Comparison of ENCODE assay signal across 30 cellular contexts in the genomic region with DNA sequence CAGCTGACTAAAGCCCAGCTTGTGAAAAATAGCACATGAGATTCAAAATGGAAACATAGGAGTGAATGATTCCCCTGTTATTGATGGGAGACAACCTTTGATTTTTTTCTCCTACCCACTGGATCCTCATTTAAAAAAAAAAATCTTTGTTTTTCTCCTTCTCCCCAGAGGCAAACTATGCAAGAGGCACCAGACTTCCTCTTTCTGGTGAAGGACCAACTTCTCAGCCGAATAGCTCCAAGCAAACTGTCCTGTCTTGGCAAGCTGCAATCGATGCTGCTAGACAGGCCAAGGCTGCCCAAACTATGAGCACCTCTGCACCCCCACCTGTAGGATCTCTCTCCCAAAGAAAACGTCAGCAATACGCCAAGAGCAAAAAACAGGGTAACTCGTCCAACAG. TPM values are rescaled to one million over a fixed set of nuclear protein-coding genes. Genes with fewer than 3 reads are reported as not detected.
DNase-seq lines count a peak whose midpoint lies in the region; ATAC-seq and TF ChIP-seq lines count a peak whose summit lies in the region.
"Had no signal": no experiment of that assay in that cellular context is flagged by ENCODE, and none has a peak within 500 bp of the region (broad histone marks: within the 10 kb centered on the region; RNA-seq: fewer than 3 reads in every experiment).

No MANE protein-coding gene starts in this region.

- no peaks in the 10 kb centered on the region for H3K27me3 ChIP-seq in dorsolateral prefrontal cortex
- H3K27me3 ChIP-seq in testis: no peaks in the 10 kb centered on the region
- H3K27me3 ChIP-seq: pancreas, SJCRH30 had no signal

- H3K4me3 Mint-ChIP-seq in T-helper 17 cell: no peak overlapping the region
- H3K4me3 Mint-ChIP-seq: activated naive CD4-positive, alpha-beta T cell treated with anti-CD3 and anti-CD28 coated beads for 36 hours; activated T-helper 1 cell treated with anti-CD3 and anti-CD28 coated beads, Interleukin-12 subunit alpha, Interleukin-12 subunit beta, Interleukin-2, Interleukin-4 antibody, amounts not matched to agents 30 ng/mL and 10 ng/mL and 1 ng/mL, durations not matched to agents 14 hours and 24 hours and 36 hours; memory B cell; stimulated activated naive B cell treated with anti-CD40 and anti-IgM and Interleukin-4, amounts not matched to agents 10 μg/mL and 1 μg/mL and 100 μg/mL, for 72 hours had no signal

- 53 to 59% methylated on average over 5 of the region's 5 CpGs for WGBS in testis, 2 donors

- H3K36me3 Mint-ChIP-seq in T-helper 17 cell (ENCODE audit: low read depth): peaks cover 8% of the 10 kb centered on the region
- H3K36me3 Mint-ChIP-seq: CD14-positive monocyte; IgD-negative memory B cell; memory B cell; stimulated activated naive B cell treated with anti-CD40 and anti-IgM and Interleukin-4, amounts not matched to agents 10 μg/mL and 1 μg/mL and 100 μg/mL, for 72 hours had no signal

- peak; percentile 5 for DNase-seq in GDM1 (lab: John Stamatoyannopoulos, UW)
- peak; percentile 8 for DNase-seq in OCI-M1 (lab: John Stamatoyannopoulos, UW)
- DNase-seq in dorsolateral prefrontal cortex: no peak
- DNase-seq in testis: no peak
- DNase-seq in T-helper 17 cell: no peak
- DNase-seq in activated naive CD4-positive, alpha-beta T cell treated with anti-CD3 and anti-CD28 coated beads, Interleukin-2, amount 50 U/mL, for 16 hours: no peak
- no peak for DNase-seq in DMS79 (lab: John Stamatoyannopoulos, UW)
- DNase-seq: activated CD4-positive, alpha-beta T cell treated with anti-CD3 and anti-CD28 coated beads, Interleukin-2, amount 50 U/mL, for 4 hours; activated naive CD4-positive, alpha-beta T cell treated with anti-CD3 and anti-CD28 coated beads for 36 hours; brain microvascular endothelial cell; DND-41; hippocampal formation; left cardiac atrium; NCI-H1417; NCI-H2029 treated with DMSO at 0.1 percent for 48 hours; NCI-H524; nephron progenitor cell; pancreas; SJCRH30; stimulated activated naive B cell treated with anti-CD40 and anti-IgM and Interleukin-4, amounts not matched to agents 10 μg/mL and 1 μg/mL and 100 μg/mL, for 72 hours; T-helper 1 cell had no signal

- peaks cover 69% of the 10 kb centered on the region for H3K27me3 Mint-ChIP-seq in T-helper 17 cell

- no peak for TF ChIP-seq POLR2A in testis (IDR thresholded peaks at IDR 0.05)

- no peak for ATAC-seq in T-helper 17 cell
- no peak for ATAC-seq in SK-N-SH treated with all-trans-retinoic acid at 6 μM for 48 hours
- ATAC-seq: gastroesophageal sphincter; GM23338; left cardiac atrium; pancreas; stimulated activated naive B cell treated with anti-CD40 and anti-IgM and Interleukin-4, amounts not matched to agents 10 μg/mL and 1 μg/mL and 100 μg/mL, for 72 hours had no signal

- intact Hi-C loops in dorsolateral prefrontal cortex (cut with DNase I): loop anchor here (5.0 to 10.0 kb wide), 4 partner anchors 150 to 388 kb away; a partner anchor contains a TSS
- intact Hi-C loops in testis (cut with DNase I; ENCODE audit: low total_unique reads): no loop called here

- peaks cover 36% of the 10 kb centered on the region for H3K4me1 ChIP-seq in testis
- H3K4me1 ChIP-seq: SJCRH30 had no signal

- H3K4me1 Mint-ChIP-seq in T-helper 17 cell: peaks cover 12% of the 10 kb centered on the region

- H3K9me3 ChIP-seq in testis: no peaks in the 10 kb centered on the region
- no peaks in the 10 kb centered on the region for H3K9me3 ChIP-seq in T-helper 17 cell (ENCODE audit: control insufficient read depth, low read length, poor library complexity, severe bottlenecking)
- H3K9me3 ChIP-seq: gastroesophageal sphincter, pancreas, SJCRH30 had no signal

- no peaks in the 10 kb centered on the region for H3K36me3 ChIP-seq in testis (ENCODE audit: low read depth, missing control alignments)
- H3K36me3 ChIP-seq: brain microvascular endothelial cell, gastroesophageal sphincter, pancreas, SJCRH30 had no signal

- TF ChIP-seq CTCF in dorsolateral prefrontal cortex (IDR thresholded peaks at IDR 0.05 in 54 of 56, conservative IDR thresholded peaks at IDR 0.05 in 2 of 56; ENCODE audit: low read depth in 1 of 56, partially characterized antibody in 56 of 56) (no peak), testis (IDR thresholded peaks at IDR 0.05) (no peak)

- H3K27ac ChIP-seq in dorsolateral prefrontal cortex: peak overlapping the region in 20 of 59 donors; percentile 9 to 90 (median 60)
- H3K27ac ChIP-seq in testis: peak overlapping the region; percentile 50 to 53
- H3K27ac ChIP-seq: brain microvascular endothelial cell, SJCRH30, skin epidermis had no signal

- H3K27ac Mint-ChIP-seq in T-helper 17 cell: no peak overlapping the region
- H3K27ac Mint-ChIP-seq: activated naive CD4-positive, alpha-beta T cell treated with anti-CD3 and anti-CD28 coated beads for 36 hours; activated T-helper 1 cell treated with anti-CD3 and anti-CD28 coated beads, Interleukin-12 subunit alpha, Interleukin-12 subunit beta, Interleukin-2, Interleukin-4 antibody, amounts not matched to agents 30 ng/mL and 10 ng/mL and 1 ng/mL, durations not matched to agents 14 hours and 24 hours and 36 hours; GM23338; memory B cell; nephron progenitor cell; stimulated activated naive B cell treated with anti-CD40 and anti-IgM and Interleukin-4, amounts not matched to agents 10 μg/mL and 1 μg/mL and 100 μg/mL, for 72 hours had no signal

- H3K4me3 ChIP-seq in dorsolateral prefrontal cortex (peak overlapping the region in 41 of 59 donors; percentile 2 to 81 (median 71)), testis (no peak overlapping the region)
- H3K4me3 ChIP-seq: gastroesophageal sphincter, pancreas, SJCRH30, skin epidermis had no signal

TF ChIP-seq in SK-N-SH treated with all-trans-retinoic acid at 6 μM for 48 hours, 23 proteins besides CTCF, POLR2A, EP300 and RAD21 (continues in another document):
- TF ChIP-seq ZFP3 (CRISPR knock-in tag; IDR thresholded peaks at IDR 0.05): no peak
- no peak for TF ChIP-seq ESRRG (CRISPR knock-in tag; IDR thresholded peaks at IDR 0.05)
- no peak for TF ChIP-seq PPARA (CRISPR knock-in tag; IDR thresholded peaks at IDR 0.05; ENCODE audit: borderline replicate concordance)
- TF ChIP-seq TCF4 (CRISPR knock-in tag; IDR thresholded peaks at IDR 0.05; ENCODE audit: borderline replicate concordance): no peak
- TF ChIP-seq OSR1 (CRISPR knock-in tag; IDR thresholded peaks at IDR 0.05): no peak
- TF ChIP-seq, protein P1, sequence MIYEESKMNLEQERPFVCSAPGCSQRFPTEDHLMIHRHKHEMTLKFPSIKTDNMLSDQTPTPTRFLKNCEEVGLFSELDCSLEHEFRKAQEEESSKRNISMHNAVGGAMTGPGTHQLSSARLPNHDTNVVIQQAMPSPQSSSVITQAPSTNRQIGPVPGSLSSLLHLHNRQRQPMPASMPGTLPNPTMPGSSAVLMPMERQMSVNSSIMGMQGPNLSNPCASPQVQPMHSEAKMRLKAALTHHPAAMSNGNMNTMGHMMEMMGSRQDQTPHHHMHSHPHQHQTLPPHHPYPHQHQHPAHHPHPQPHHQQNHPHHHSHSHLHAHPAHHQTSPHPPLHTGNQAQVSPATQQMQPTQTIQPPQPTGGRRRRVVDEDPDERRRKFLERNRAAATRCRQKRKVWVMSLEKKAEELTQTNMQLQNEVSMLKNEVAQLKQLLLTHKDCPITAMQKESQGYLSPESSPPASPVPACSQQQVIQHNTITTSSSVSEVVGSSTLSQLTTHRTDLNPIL (CRISPR knock-in tag; IDR thresholded peaks at IDR 0.05; ENCODE audit: low read depth): no peak
- TF ChIP-seq ZNF8 (CRISPR knock-in tag; IDR thresholded peaks at IDR 0.05): no peak
- TF ChIP-seq RARB (CRISPR knock-in tag; IDR thresholded peaks at IDR 0.05): no peak
- TF ChIP-seq, protein P2, sequence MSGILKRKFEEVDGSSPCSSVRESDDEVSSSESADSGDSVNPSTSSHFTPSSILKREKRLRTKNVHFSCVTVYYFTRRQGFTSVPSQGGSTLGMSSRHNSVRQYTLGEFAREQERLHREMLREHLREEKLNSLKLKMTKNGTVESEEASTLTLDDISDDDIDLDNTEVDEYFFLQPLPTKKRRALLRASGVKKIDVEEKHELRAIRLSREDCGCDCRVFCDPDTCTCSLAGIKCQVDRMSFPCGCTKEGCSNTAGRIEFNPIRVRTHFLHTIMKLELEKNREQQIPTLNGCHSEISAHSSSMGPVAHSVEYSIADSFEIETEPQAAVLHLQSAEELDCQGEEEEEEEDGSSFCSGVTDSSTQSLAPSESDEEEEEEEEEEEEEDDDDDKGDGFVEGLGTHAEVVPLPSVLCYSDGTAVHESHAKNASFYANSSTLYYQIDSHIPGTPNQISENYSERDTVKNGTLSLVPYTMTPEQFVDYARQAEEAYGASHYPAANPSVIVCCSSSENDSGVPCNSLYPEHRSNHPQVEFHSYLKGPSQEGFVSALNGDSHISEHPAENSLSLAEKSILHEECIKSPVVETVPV (CRISPR knock-in tag; IDR thresholded peaks at IDR 0.05): no peak
- no peak for TF ChIP-seq BACH2 (CRISPR knock-in tag; IDR thresholded peaks at IDR 0.05; ENCODE audit: borderline replicate concordance)
- TF ChIP-seq ISL1 (CRISPR knock-in tag; IDR thresholded peaks at IDR 0.05): no peak
- TF ChIP-seq ARNTL (CRISPR knock-in tag; IDR thresholded peaks at IDR 0.05; ENCODE audit: borderline replicate concordance, low read depth): no peak
- no peak for TF ChIP-seq ZNF70 (CRISPR knock-in tag; IDR thresholded peaks at IDR 0.05)
- no peak for TF ChIP-seq ZNF565 (CRISPR knock-in tag; conservative IDR thresholded peaks at IDR 0.05; ENCODE audit: low read depth)

RNA-seq across cellular contexts. Expression of a gene that starts 2.6 kb away (rescaled TPM):
- total RNA-seq in dorsolateral prefrontal cortex (100 to 1,000 TPM in 35 of 120 experiments, 10 to 100 TPM in 85; 42.4 to 137 (median 88.6) TPM), testis (10 to 100 TPM; 37.6 to 39.0 TPM), T-helper 17 cell (under 1 TPM in 1 of 2 donors, not detected in 1; 0.57 TPM)
- 8.0 TPM for polyA plus RNA-seq in testis (ENCODE audit: insufficient read depth, low read depth, low replicate concordance)
- total RNA-seq: activated naive CD4-positive, alpha-beta T cell treated with anti-CD3 and anti-CD28 coated beads for 36 hours; endothelial cell of umbilical vein; SJCRH30 had no signal
- polyA plus RNA-seq: IgD-negative memory B cell had no signal

Comparison
In these comparisons a context has a peak if more than half of its experiments do, and no peak if none do; other contexts are left out.
1. DNase-seq: peak in GDM1 (single experiment) and OCI-M1 (single experiment); none in dorsolateral prefrontal cortex (0 of 10), testis (single experiment), T-helper 17 cell (0 of 3), activated naive CD4-positive, alpha-beta T cell treated with anti-CD3 and anti-CD28 coated beads, Interleukin-2, amount 50 U/mL, for 16 hours (single experiment) and DMS79 (single experiment).
2. H3K4me3 ChIP-seq: peak in dorsolateral prefrontal cortex (41 of 59); none in testis (0 of 2).
3. RNA of a gene that starts 2.6 kb away (total RNA-seq): 42.4 to 137 TPM in dorsolateral prefrontal cortex and 37.6 to 39.0 TPM in testis; 0.57 TPM in T-helper 17 cell; every median in the first group is over 10 times any median in the second.